Comparison of ENCODE assay signal across 17 cellular contexts in the genomic region with DNA sequence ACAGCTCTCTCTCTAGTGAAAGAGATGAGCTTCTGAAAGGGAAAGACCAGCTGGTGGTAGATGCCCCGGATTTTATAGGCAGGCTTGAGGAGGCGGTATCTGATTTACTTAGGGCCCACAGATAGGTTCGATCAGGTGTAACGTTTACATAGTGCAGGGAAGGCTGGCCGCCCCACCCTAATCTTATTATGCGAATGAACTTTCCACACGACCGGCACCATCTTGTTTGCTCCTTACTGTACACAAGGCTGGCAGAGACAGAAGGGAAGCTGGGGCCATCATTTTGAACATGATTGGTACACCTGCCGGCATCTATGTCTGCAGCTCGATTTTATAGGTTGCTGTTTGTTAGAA.
DNase-seq lines count a peak whose midpoint lies in the region; ATAC-seq lines count a peak whose summit lies in the region.
"Had no signal": no experiment of that assay in that cellular context is flagged by ENCODE, and none has a peak within 500 bp of the region (broad histone marks: within the 10 kb centered on the region; RNA-seq: fewer than 3 reads in every experiment).

No MANE protein-coding gene starts in this region.

- CTCF ChIA-PET in T-cell (lab: Charles Lee): no interaction called here

- H3K4me3 Mint-ChIP-seq in activated CD4-positive, alpha-beta T cell treated with anti-CD3 and anti-CD28 coated beads, Interleukin-2, amount 10 ng/mL, durations not matched to agents 24 days and 14 days: no peak overlapping the region
- H3K4me3 Mint-ChIP-seq in naive B cell: peak overlapping the region in 4 of 8 donors; percentile 0 to 42 (median 17)
- H3K4me3 Mint-ChIP-seq in T-cell: no peak overlapping the region
- H3K4me3 Mint-ChIP-seq: CD8-positive, alpha-beta memory T cell; IgD-negative memory B cell had no signal

- ATAC-seq in naive B cell (ENCODE audit: low read depth in 2 of 2) (peak in 1 of 2 donors; percentile 89), T-cell (replicated peaks in 1 of 4) (no peak)

- H3K27ac Mint-ChIP-seq in activated CD4-positive, alpha-beta T cell treated with anti-CD3 and anti-CD28 coated beads, Interleukin-2, amount 10 ng/mL, durations not matched to agents 24 days and 14 days: peak overlapping the region; percentile 16
- H3K27ac Mint-ChIP-seq in naive B cell: peak overlapping the region in 5 of 6 donors; percentile 17 to 93 (median 50)
- no peak overlapping the region for H3K27ac Mint-ChIP-seq in T-cell
- H3K27ac Mint-ChIP-seq: CD8-positive, alpha-beta memory T cell; IgD-negative memory B cell had no signal

- POLR2A ChIA-PET in T-cell (lab: Charles Lee): no interaction called here

- intact Hi-C loops in activated CD4-positive, alpha-beta T cell treated with anti-CD3 and anti-CD28 coated beads, Interleukin-2, amount 10 ng/mL, durations not matched to agents 24 days and 14 days (cut with micrococcal nuclease): no loop called here

- no peak for DNase-seq in activated CD4-positive, alpha-beta T cell treated with anti-CD3 and anti-CD28 coated beads, Interleukin-2, amount 10 ng/mL, durations not matched to agents 24 days and 14 days
- DNase-seq in activated CD4-positive, alpha-beta T cell treated with anti-CD3 and anti-CD28 coated beads, Interleukin-2, amount 50 U/mL, for 48 hours: no peak
- DNase-seq in NCI-H510A (lab: John Stamatoyannopoulos, UW) (peak; percentile 9), SK-N-DZ (ENCODE audit: low spot score) (peak; percentile 52), naive B cell (no peak), NCI-H1048 (lab: John Stamatoyannopoulos, UW) (no peak), T-cell (no peak), cortex of kidney (lab: John Stamatoyannopoulos, UW) (no peak)
- DNase-seq: C1 segment of cervical spinal cord; CD8-positive, alpha-beta memory T cell; GDM1; Karpas-422; NCI-H1105; NCI-H1694 treated with DMSO at 0.1 percent for 48 hours; NCI-H2107; Peyer's patch had no signal

- H3K4me1 Mint-ChIP-seq in activated CD4-positive, alpha-beta T cell treated with anti-CD3 and anti-CD28 coated beads, Interleukin-2, amount 10 ng/mL, durations not matched to agents 24 days and 14 days: peaks cover 17% of the 10 kb centered on the region
- H3K4me1 Mint-ChIP-seq in naive B cell (peaks cover 9 to 43% (median 21%) of the 10 kb centered on the region in 3 donors), T-cell (peaks cover 3 to 22% (median 4%) of the 10 kb centered on the region in 3 donors)

- no peaks in the 10 kb centered on the region for H3K36me3 Mint-ChIP-seq in activated CD4-positive, alpha-beta T cell treated with anti-CD3 and anti-CD28 coated beads, Interleukin-2, amount 10 ng/mL, durations not matched to agents 24 days and 14 days (ENCODE audit: low read depth)
- no peaks in the 10 kb centered on the region for H3K36me3 Mint-ChIP-seq in naive B cell
- H3K36me3 Mint-ChIP-seq in T-cell: no peaks in the 10 kb centered on the region
- H3K36me3 Mint-ChIP-seq: CD8-positive, alpha-beta memory T cell; IgD-negative memory B cell had no signal

- H3K9me3 Mint-ChIP-seq in activated CD4-positive, alpha-beta T cell treated with anti-CD3 and anti-CD28 coated beads, Interleukin-2, amount 10 ng/mL, durations not matched to agents 24 days and 14 days: peaks cover 10% of the 10 kb centered on the region
- no peaks in the 10 kb centered on the region for H3K9me3 Mint-ChIP-seq in naive B cell
- H3K9me3 Mint-ChIP-seq in T-cell: peaks cover 0 to 4% (median 0%) of the 10 kb centered on the region in 3 donors

- no peaks in the 10 kb centered on the region for H3K27me3 Mint-ChIP-seq in activated CD4-positive, alpha-beta T cell treated with anti-CD3 and anti-CD28 coated beads, Interleukin-2, amount 10 ng/mL, durations not matched to agents 24 days and 14 days
- no peaks in the 10 kb centered on the region for H3K27me3 Mint-ChIP-seq in naive B cell
- H3K27me3 Mint-ChIP-seq in T-cell: no peaks in the 10 kb centered on the region
- H3K27me3 Mint-ChIP-seq: IgD-negative memory B cell had no signal

Comparison
In these comparisons a context has a peak if more than half of its experiments do, and no peak if none do; other contexts are left out.
1. DNase-seq: peak in NCI-H510A (single experiment) and SK-N-DZ (single experiment); none in activated CD4-positive, alpha-beta T cell treated with anti-CD3 and anti-CD28 coated beads, Interleukin-2, amount 10 ng/mL, durations not matched to agents 24 days and 14 days (single experiment), activated CD4-positive, alpha-beta T cell treated with anti-CD3 and anti-CD28 coated beads, Interleukin-2, amount 50 U/mL, for 48 hours (0 of 2), naive B cell (single experiment), NCI-H1048 (single experiment), T-cell (0 of 34) and cortex of kidney (single experiment).
2. H3K27ac Mint-ChIP-seq: peak in activated CD4-positive, alpha-beta T cell treated with anti-CD3 and anti-CD28 coated beads, Interleukin-2, amount 10 ng/mL, durations not matched to agents 24 days and 14 days (single experiment) and naive B cell (5 of 6); none in T-cell (0 of 2).